Comparison of ENCODE assay signal across 21 cellular contexts in the genomic region with DNA sequence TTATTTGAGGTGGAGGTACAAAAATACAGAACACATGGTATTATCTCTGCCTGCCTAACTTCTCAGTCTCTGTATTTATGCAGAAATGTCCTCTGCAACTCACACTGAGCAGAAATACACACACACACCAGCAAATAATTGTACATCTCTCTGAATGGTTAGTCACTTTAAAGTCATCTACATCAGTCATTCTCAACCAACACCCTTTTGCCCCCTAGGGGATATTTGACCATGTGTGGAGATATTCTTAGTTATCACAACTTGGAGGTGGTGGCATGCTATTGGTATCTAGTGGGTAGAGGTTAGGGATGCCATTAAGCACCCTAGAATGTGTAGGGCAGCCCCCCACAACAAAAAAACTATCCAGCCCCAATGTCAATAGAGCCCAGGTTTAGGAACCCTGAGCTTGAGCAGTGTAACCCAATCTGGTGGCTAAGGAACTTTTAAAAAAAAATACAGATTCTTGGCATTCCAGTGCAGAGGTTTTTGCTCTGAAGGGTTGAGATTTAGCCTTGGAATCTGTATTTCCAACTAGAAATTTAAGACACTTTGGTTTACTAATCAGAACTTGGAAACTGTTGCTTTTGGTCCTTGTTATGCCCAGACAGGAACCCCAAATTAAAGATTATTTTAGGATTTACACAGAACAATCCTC.
DNase-seq lines count a peak whose midpoint lies in the region; ATAC-seq and TF ChIP-seq lines count a peak whose summit lies in the region.
"Had no signal": no experiment of that assay in that cellular context is flagged by ENCODE, and none has a peak within 500 bp of the region (broad histone marks: within the 10 kb centered on the region; RNA-seq: fewer than 3 reads in every experiment).

No MANE protein-coding gene starts in this region.

- DNase-seq in AG08395 (ENCODE audit: low spot score) (peak; percentile 54), ELR (ENCODE audit: low read depth) (peak; percentile 43), RPMI7951 (ENCODE audit: low read depth) (peak; percentile 20), hepatocyte (ENCODE audit: low spot score) (no peak), Karpas-422 (no peak), MG63 (no peak)
- no peak for DNase-seq in NK-92 treated with Interleukin-12 subunit alpha and Interleukin-12 subunit beta, amount 100 ng/mL, for 24 hours (lab: John Stamatoyannopoulos, UW)
- DNase-seq: 8988T, Kasumi-1, NCI-H1417, NCI-H1694 treated with DMSO at 0.1 percent for 48 hours, NCI-H2081 treated with DMSO at 0.1 percent for 48 hours, NCI-H2171 treated with DMSO at 0.1 percent for 48 hours, NCI-H524 treated with DMSO at 0.1 percent for 48 hours, NCI-H82, OCI-M1, SHP77 treated with DMSO at 0.1 percent for 48 hours had no signal

- H3K9ac ChIP-seq in Karpas-422 (ENCODE audit: low read length): no peak overlapping the region

- H3K9me2 ChIP-seq in hepatocyte (replicated peaks; ENCODE audit: insufficient read depth): no peaks in the 10 kb centered on the region
- H3K9me2 ChIP-seq in Karpas-422 (replicated peaks; ENCODE audit: insufficient read depth, low read length): no peaks in the 10 kb centered on the region

- no peak for TF ChIP-seq CTCF in hepatocyte (IDR thresholded peaks at IDR 0.05; ENCODE audit: poor library complexity)

- peak overlapping the region; percentile 1 for H3K27ac ChIP-seq in hepatocyte
- H3K27ac ChIP-seq in Karpas-422 (ENCODE audit: low read length): no peak overlapping the region
- H3K27ac ChIP-seq: RWPE1, SK-N-MC had no signal

- H3K27me3 ChIP-seq in hepatocyte (peaks cover 13% of the 10 kb centered on the region), Karpas-422 (ENCODE audit: low read length) (no peaks in the 10 kb centered on the region), MG63 (0 out of 2 replicates have a peak, but pooled peaks cover 2% of the 10 kb centered on the region)

- H3K4me3 ChIP-seq in hepatocyte (no peak overlapping the region), Karpas-422 (ENCODE audit: low read length) (no peak overlapping the region), MG63 (no peak overlapping the region)
- H3K4me3 ChIP-seq: HAP-1, SK-N-MC had no signal

- H3K36me3 ChIP-seq in hepatocyte (replicated peaks; ENCODE audit: insufficient read depth, low read depth) (no peaks in the 10 kb centered on the region), Karpas-422 (ENCODE audit: insufficient read depth, low read length) (no peaks in the 10 kb centered on the region), MG63 (no peaks in the 10 kb centered on the region)
- H3K36me3 ChIP-seq: HAP-1 had no signal

- H3K4me2 ChIP-seq in hepatocyte (peak overlapping the region; percentile 53), Karpas-422 (ENCODE audit: low read depth, low read length, poor library complexity, severe bottlenecking) (no peak overlapping the region)

- no peak for ATAC-seq in HG03175 (IDR thresholded peaks at IDR 0.05; ENCODE audit: unreplicated experiment)

- H3K4me1 ChIP-seq in hepatocyte (ENCODE audit: insufficient read depth) (peaks cover 12% of the 10 kb centered on the region), Karpas-422 (ENCODE audit: low read length) (no peaks in the 10 kb centered on the region)
- H3K4me1 ChIP-seq: HAP-1 had no signal

- H3K9me3 ChIP-seq in hepatocyte (ENCODE audit: low read depth) (no peaks in the 10 kb centered on the region), Karpas-422 (ENCODE audit: low read length) (no peaks in the 10 kb centered on the region), MG63 (no peaks in the 10 kb centered on the region)
- H3K9me3 ChIP-seq: HAP-1 had no signal

- H2AFZ ChIP-seq in hepatocyte (no peak overlapping the region), Karpas-422 (ENCODE audit: low read length) (no peak overlapping the region)

- H3K79me2 ChIP-seq in hepatocyte (no peaks in the 10 kb centered on the region), Karpas-422 (ENCODE audit: low read length) (no peaks in the 10 kb centered on the region)

- H4K20me1 ChIP-seq in hepatocyte (ENCODE audit: insufficient read depth, poor library complexity, severe bottlenecking): no peaks in the 10 kb centered on the region
- no peaks in the 10 kb centered on the region for H4K20me1 ChIP-seq in Karpas-422 (ENCODE audit: insufficient read depth, low read depth, low read length)

Comparison
In these comparisons a context has a peak if more than half of its experiments do, and no peak if none do; other contexts are left out.
1. DNase-seq: peak in AG08395 (single experiment), ELR (single experiment) and RPMI7951 (single experiment); none in hepatocyte (single experiment), Karpas-422 (single experiment), NK-92 treated with Interleukin-12 subunit alpha and Interleukin-12 subunit beta, amount 100 ng/mL, for 24 hours (single experiment) and MG63 (single experiment).